In genomic region chr16:86740817-86741799, GRCh38 we compare ENCODE assay signal across 9 cellular contexts.
DNase-seq lines count a peak whose midpoint lies in the region; TF ChIP-seq lines count a peak whose summit lies in the region.
"Had no signal": no experiment of that assay in that cellular context is flagged by ENCODE, and none has a peak within 500 bp of the region (broad histone marks: within the 10 kb centered on the region; RNA-seq: fewer than 3 reads in every experiment).

No MANE protein-coding gene starts in this region.

- peaks cover 26% of the 10 kb centered on the region for H3K27me3 ChIP-seq in suprapubic skin

- no peak overlapping the region for H3K27ac ChIP-seq in suprapubic skin
- H3K27ac ChIP-seq: C4-2B had no signal

- peaks cover 9% of the 10 kb centered on the region for H3K4me1 ChIP-seq in suprapubic skin

- no peak for TF ChIP-seq POLR2A in suprapubic skin (IDR thresholded peaks at IDR 0.05)

- H3K9me3 ChIP-seq in suprapubic skin = no peaks in the 10 kb centered on the region

- no peaks in the 10 kb centered on the region for H3K36me3 ChIP-seq in suprapubic skin

- no peak for TF ChIP-seq EP300 in suprapubic skin (IDR thresholded peaks at IDR 0.05)

- peak overlapping the region; percentile 26 for H3K4me3 ChIP-seq in astrocyte of the cerebellum (ENCODE audit: low read depth, low read length)
- H3K4me3 ChIP-seq in suprapubic skin = peak overlapping the region; percentile 23

- in situ Hi-C loops in astrocyte of the cerebellum (cut with HindIII; ENCODE audit: low sequenced_read_pairs) = no loop called here

- WGBS in suprapubic skin = 26% methylated on average over 34 of the region's 37 CpGs

- peak; percentile 4 for DNase-seq in activated CD4-positive, alpha-beta T cell treated with anti-CD3 and anti-CD28 coated beads for 48 hours
- no peak for DNase-seq in activated CD4-positive, alpha-beta T cell treated with anti-CD3 and anti-CD28 coated beads for 1 hour
- DNase-seq in astrocyte of the cerebellum (ENCODE audit: low read depth) = peak; percentile 42
- peak; percentile 46 for DNase-seq in iPS-NIHi7 (ENCODE audit: extremely low spot score)
- DNase-seq in suprapubic skin (ENCODE audit: low spot score in 2 of 2) = no peak
- DNase-seq in SHP77 treated with DMSO at 0.1 percent for 48 hours (lab: John Stamatoyannopoulos, UW) = no peak
- DNase-seq in NCI-H526 treated with DMSO at 0.1 percent for 48 hours (lab: John Stamatoyannopoulos, UW) = no peak
- no peak for DNase-seq in activated effector memory CD4-positive, alpha-beta T cell treated with Interleukin-2 at 50 U/mL for 16 hours

- no peak for TF ChIP-seq CTCF in astrocyte of the cerebellum (IDR thresholded peaks at IDR 0.05; ENCODE audit: low read depth, low read length, missing control alignments)
- TF ChIP-seq CTCF in suprapubic skin (IDR thresholded peaks at IDR 0.05) = no peak

Comparison
In these comparisons a context has a peak if more than half of its experiments do, and no peak if none do; other contexts are left out.
1. DNase-seq: peak in activated CD4-positive, alpha-beta T cell treated with anti-CD3 and anti-CD28 coated beads for 48 hours (single experiment), astrocyte of the cerebellum (single experiment) and iPS-NIHi7 (single experiment); none in activated CD4-positive, alpha-beta T cell treated with anti-CD3 and anti-CD28 coated beads for 1 hour (single experiment), suprapubic skin (0 of 2), SHP77 treated with DMSO at 0.1 percent for 48 hours (single experiment), NCI-H526 treated with DMSO at 0.1 percent for 48 hours (single experiment) and activated effector memory CD4-positive, alpha-beta T cell treated with Interleukin-2 at 50 U/mL for 16 hours (single experiment).